In the genomic region with DNA sequence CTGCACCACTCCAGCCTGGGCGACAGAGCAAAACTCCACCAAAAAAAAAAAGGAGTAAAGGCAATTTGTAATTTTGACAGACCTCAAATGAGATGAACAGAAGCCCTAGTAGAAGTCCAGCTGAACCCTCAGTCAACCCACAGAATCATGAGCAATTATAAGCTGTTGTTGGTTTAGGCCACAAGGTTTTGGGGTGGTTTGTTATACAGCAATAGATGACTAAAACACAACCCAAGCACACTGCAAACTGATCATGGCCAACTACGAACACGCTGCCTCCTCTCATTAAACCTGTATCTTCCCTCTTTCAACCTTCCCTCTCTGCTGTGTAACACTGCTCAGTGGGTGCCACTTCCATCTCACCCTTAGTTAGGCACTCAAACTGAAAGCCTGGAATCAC, we compare ENCODE assay signal across 1 cellular context.
TF ChIP-seq lines count a peak whose summit lies in the region.

No MANE protein-coding gene starts in this region.

TF ChIP-seq in IMR-90, 13 proteins besides CTCF, POLR2A, EP300 and RAD21:
- TF ChIP-seq RFX5 (IDR thresholded peaks at IDR 0.05; ENCODE audit: low read depth, low read length) = no peak
- no peak for TF ChIP-seq ELK1 (IDR thresholded peaks at IDR 0.05; ENCODE audit: borderline replicate concordance, low read depth, low read length)
- no peak for TF ChIP-seq MAZ (IDR thresholded peaks at IDR 0.05; ENCODE audit: borderline replicate concordance, low read depth, low read length)
- no peak for TF ChIP-seq NFE2L2 (IDR thresholded peaks at IDR 0.05; ENCODE audit: low read depth, low read length)
- TF ChIP-seq CHD1 (IDR thresholded peaks at IDR 0.05; ENCODE audit: low read depth, low read length) = no peak
- TF ChIP-seq, protein P1, sequence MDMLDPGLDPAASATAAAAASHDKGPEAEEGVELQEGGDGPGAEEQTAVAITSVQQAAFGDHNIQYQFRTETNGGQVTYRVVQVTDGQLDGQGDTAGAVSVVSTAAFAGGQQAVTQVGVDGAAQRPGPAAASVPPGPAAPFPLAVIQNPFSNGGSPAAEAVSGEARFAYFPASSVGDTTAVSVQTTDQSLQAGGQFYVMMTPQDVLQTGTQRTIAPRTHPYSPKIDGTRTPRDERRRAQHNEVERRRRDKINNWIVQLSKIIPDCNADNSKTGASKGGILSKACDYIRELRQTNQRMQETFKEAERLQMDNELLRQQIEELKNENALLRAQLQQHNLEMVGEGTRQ (IDR thresholded peaks at IDR 0.05; ENCODE audit: low read depth, low read length) = no peak
- no peak for TF ChIP-seq CEBPB (IDR thresholded peaks at IDR 0.05; ENCODE audit: low read depth, low read length)
- no peak for TF ChIP-seq MXI1 (IDR thresholded peaks at IDR 0.05; ENCODE audit: borderline replicate concordance, low read depth, low read length)
- no peak for TF ChIP-seq MAFK (IDR thresholded peaks at IDR 0.05; ENCODE audit: low read depth, low read length)
- TF ChIP-seq RCOR1 (IDR thresholded peaks at IDR 0.05; ENCODE audit: insufficient replicate concordance, low read length) = no peak
- no peak for TF ChIP-seq BHLHE40 (IDR thresholded peaks at IDR 0.05; ENCODE audit: low read depth, low read length)
- no peak for TF ChIP-seq SMC3 (IDR thresholded peaks at IDR 0.05; ENCODE audit: low read depth, low read length)
- no peak for TF ChIP-seq FOS (IDR thresholded peaks at IDR 0.05; ENCODE audit: low read depth, low read length)
